In the genomic region with DNA sequence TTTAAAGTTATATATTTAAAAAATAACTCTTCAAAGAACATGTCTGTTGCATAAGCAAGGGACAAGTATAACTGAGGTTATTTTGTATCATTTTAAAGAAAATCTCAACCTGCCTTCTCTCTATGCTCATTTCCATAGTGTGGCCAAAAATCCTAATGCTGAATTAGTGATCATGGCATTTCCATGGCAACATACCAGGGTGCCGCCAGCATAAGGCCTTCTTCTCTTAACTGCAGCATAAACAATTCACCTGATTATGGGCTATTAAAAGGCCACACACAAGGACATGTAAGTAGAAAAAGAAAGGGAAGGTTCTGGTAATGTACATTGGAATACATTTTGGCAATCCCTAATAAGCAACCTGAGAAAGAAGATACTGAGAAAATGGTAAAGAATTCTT, we compare ENCODE assay signal across 29 cellular contexts.
"Had no signal": no experiment of that assay in that cellular context is flagged by ENCODE, and none has a peak within 500 bp of the region (broad histone marks: within the 10 kb centered on the region; RNA-seq: fewer than 3 reads in every experiment).

No MANE protein-coding gene starts in this region.

- H3K36me3 ChIP-seq: esophagus muscularis mucosa, gastroesophageal sphincter, heart left ventricle, neutrophil, prostate gland, right atrium auricular region, suprapubic skin, transverse colon, upper lobe of right lung, uterus had no signal

- H3K9me3 ChIP-seq: esophagus muscularis mucosa, gastroesophageal sphincter, heart left ventricle, mucosa of descending colon, neutrophil, prostate gland, right atrium auricular region, suprapubic skin, transverse colon, upper lobe of right lung, uterus had no signal

- H3K27ac ChIP-seq: epithelial cell of prostate, esophagus muscularis mucosa, foreskin keratinocyte, gastroesophageal sphincter, heart left ventricle, hepatocyte, neutrophil, prostate gland, right atrium auricular region, suprapubic skin, transverse colon, upper lobe of right lung, uterus had no signal

- H3K27me3 ChIP-seq: esophagus muscularis mucosa, foreskin keratinocyte, gastroesophageal sphincter, heart left ventricle, hepatocyte, neutrophil, right atrium auricular region, suprapubic skin, transverse colon, upper lobe of right lung, uterus had no signal

- ATAC-seq: foreskin keratinocyte; gastroesophageal sphincter; heart left ventricle; left lobe of liver; mucosa of descending colon; natural killer cell treated with Interleukin-12 subunit alpha and Interleukin-12 subunit beta and Interleukin-15 and Interleukin-18, amount 100 ng/mL, for 72 hours; sciatic nerve; stimulated activated naive CD8-positive, alpha-beta T cell treated with anti-CD3 and anti-CD28 coated beads, Interleukin-15, amount 100 ng/mL, for 72 hours; upper lobe of right lung had no signal

- H3K4me1 ChIP-seq: gastroesophageal sphincter, heart left ventricle, prostate gland, right atrium auricular region, suprapubic skin, transverse colon, upper lobe of right lung, uterus had no signal

- DNase-seq: effector CD8-positive, alpha-beta T cell; endodermal cell; foreskin keratinocyte; heart left ventricle; kidney; mesenchymal stem cell; mucosa of descending colon; naive B cell; stimulated activated CD4-positive, alpha-beta T cell treated with anti-CD3 and anti-CD28 coated beads, Interleukin-12 subunit alpha, Interleukin-12 subunit beta, amount 100 ng/mL, for 4 hours; stimulated activated CD4-positive, alpha-beta T cell treated with anti-CD3 and anti-CD28 coated beads, Interleukin-1b, Interleukin-23, amount 100 ng/mL, for 48 hours; stimulated activated CD4-positive, alpha-beta T cell treated with anti-CD3 and anti-CD28 coated beads, Interleukin-4, amount 100 ng/mL, for 1 hour; stimulated activated CD8-positive, alpha-beta memory T cell treated with anti-CD3 and anti-CD28 coated beads, Interleukin-4, amount 100 ng/mL, for 48 hours; stimulated activated naive CD4-positive, alpha-beta T cell; stimulated activated naive CD8-positive, alpha-beta T cell treated with anti-CD3 and anti-CD28 coated beads, Interleukin-15, amount 100 ng/mL, for 72 hours; transverse colon; upper lobe of right lung; uterus had no signal

- FAIRE-seq: kidney had no signal

- H3K4me3 ChIP-seq: esophagus muscularis mucosa, gastroesophageal sphincter, heart left ventricle, hepatocyte, mucosa of descending colon, prostate gland, right atrium auricular region, smooth muscle cell, suprapubic skin, transverse colon, upper lobe of right lung, uterus had no signal
